Comparison of ENCODE assay signal across 12 cellular contexts in genomic region chr9:99465231-99465891, GRCh38.
DNase-seq lines count a peak whose midpoint lies in the region; ATAC-seq lines count a peak whose summit lies in the region.
"Had no signal": no experiment of that assay in that cellular context is flagged by ENCODE, and none has a peak within 500 bp of the region (broad histone marks: within the 10 kb centered on the region; RNA-seq: fewer than 3 reads in every experiment).

No MANE protein-coding gene starts in this region.

- peak; percentile 64 for DNase-seq in Ammon's horn (ENCODE audit: low spot score)
- peak; percentile 16 for DNase-seq in NCI-H2171 (lab: John Stamatoyannopoulos, UW)
- DNase-seq in cerebellum (ENCODE audit: low spot score), result peak; percentile 76
- peak; percentile 10 for DNase-seq in occipital lobe (lab: John Stamatoyannopoulos, UW)
- DNase-seq in NCI-H748 (lab: John Stamatoyannopoulos, UW; ENCODE audit: unreplicated experiment), result no peak
- DNase-seq in mucosa of gallbladder (ENCODE audit: low spot score), result no peak
- DNase-seq: activated CD4-positive, CD25-positive, alpha-beta regulatory T cell; AML-193; mucosa of descending colon; NCI-H526 had no signal

- no peak for ATAC-seq in GM19397 (IDR thresholded peaks at IDR 0.05; ENCODE audit: unreplicated experiment)
- no peak for ATAC-seq in HG03342 (IDR thresholded peaks at IDR 0.05; ENCODE audit: unreplicated experiment)
- ATAC-seq: mucosa of descending colon had no signal

Comparison
In these comparisons a context has a peak if more than half of its experiments do, and no peak if none do; other contexts are left out.
1. DNase-seq: peak in Ammon's horn (single experiment), NCI-H2171 (single experiment), cerebellum (single experiment) and occipital lobe (single experiment); none in NCI-H748 (single experiment) and mucosa of gallbladder (single experiment).